ENCODE assay signal across 10 cellular contexts in the genomic region with DNA sequence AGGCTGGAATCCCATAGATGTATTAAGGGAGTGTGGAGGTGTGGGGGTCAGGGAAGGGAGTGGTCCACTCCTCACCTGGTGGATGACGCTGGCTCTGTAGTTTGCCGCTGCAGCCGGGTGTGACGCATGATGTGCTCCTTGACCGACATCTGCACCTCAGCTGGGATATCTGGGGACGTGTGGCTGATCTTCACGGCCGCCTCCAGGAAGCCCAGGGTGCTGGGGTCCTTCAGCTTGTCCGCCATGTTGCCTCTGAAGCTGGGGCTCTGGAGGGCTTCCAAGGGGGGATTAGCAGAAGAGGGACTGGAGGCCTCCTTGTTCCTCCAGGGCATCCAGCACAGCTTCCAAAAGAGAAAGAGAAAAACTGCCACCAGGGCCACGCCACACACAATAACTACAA. TPM values are rescaled to one million over a fixed set of nuclear protein-coding genes. Genes with fewer than 3 reads are reported as not detected.
"Had no signal": no experiment of that assay in that cellular context is flagged by ENCODE, and none has a peak within 500 bp of the region (broad histone marks: within the 10 kb centered on the region; RNA-seq: fewer than 3 reads in every experiment).

No MANE protein-coding gene starts in this region.

- DNase-seq: GM23248, HFFc6, KBM-7 had no signal

- ATAC-seq: HCT116, HepG2 had no signal

- H3K4me2 ChIP-seq: KMS-11 had no signal

- H3K27ac ChIP-seq: GM23248, HL-60, KMS-11 had no signal

- H3K9me3 Mint-ChIP-seq: HFFc6 had no signal

- H3K27ac Mint-ChIP-seq: HFFc6, IgD-negative memory B cell had no signal

- H3K36me3 ChIP-seq: HAP-1 had no signal

- H3K4me1 Mint-ChIP-seq: IgD-negative memory B cell had no signal

- H3K4me1 ChIP-seq: HAP-1 had no signal

- H3K4me3 ChIP-seq: GM23248, HAP-1 had no signal

- H3K4me3 Mint-ChIP-seq: HFFc6, IgD-negative memory B cell had no signal

- H3K9me3 ChIP-seq: HAP-1 had no signal

- H2AFZ ChIP-seq: GM23248 had no signal

RNA-seq across cellular contexts. Expression of gene SYT6, which starts 14.1 kb away (rescaled TPM):
- total RNA-seq: GM23248, HepG2, HFFc6, HT1080 had no signal
- polyA plus RNA-seq: GM23248, HepG2, IgD-negative memory B cell had no signal
